16 cellular contexts compared by ENCODE assay signal in the genomic region with DNA sequence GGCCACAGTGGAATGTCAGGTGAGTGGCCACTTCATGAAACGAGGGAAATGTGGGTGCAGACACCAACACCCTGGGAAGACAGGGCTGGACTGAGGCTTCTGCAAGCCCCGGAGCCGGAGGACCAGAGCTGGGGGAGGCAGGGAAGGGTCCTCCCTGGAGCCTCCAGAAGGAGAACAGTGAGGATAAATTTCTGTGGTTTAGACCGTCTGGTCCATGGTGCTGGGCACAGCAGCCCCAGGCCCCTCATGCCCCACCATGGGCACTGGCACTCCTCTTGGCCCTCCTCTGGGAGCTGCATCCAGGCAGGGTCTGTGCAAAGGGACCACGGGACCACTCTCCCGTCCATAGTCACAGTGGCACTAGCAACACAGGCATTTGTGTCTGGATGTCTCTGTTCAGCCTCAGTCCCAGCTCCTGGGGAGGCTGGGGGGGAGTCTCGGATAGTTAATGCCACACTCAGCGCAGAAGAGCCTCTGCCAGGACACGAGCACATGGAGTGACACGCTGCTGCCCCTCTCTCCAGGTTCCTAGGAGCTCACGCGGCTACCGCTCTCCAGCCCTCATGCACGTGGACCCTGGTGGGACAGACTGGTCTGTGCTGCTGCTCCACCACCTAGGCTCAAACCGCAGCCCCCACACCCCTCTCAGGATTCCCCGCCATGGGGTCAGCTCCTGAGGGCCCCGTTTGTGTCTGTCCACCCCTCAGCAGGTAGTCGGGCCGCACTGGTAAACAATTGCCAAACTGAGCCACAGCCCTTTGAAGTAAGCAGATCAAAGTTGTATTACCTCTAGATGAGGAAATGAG.
"Had no signal": no experiment of that assay in that cellular context is flagged by ENCODE, and none has a peak within 500 bp of the region (broad histone marks: within the 10 kb centered on the region; RNA-seq: fewer than 3 reads in every experiment).

No MANE protein-coding gene starts in this region.

- H3K9me3 Mint-ChIP-seq: activated CD8-positive, alpha-beta T cell treated with anti-CD3 and anti-CD28 coated beads for 36 hours; activated naive CD8-positive, alpha-beta T cell treated with anti-CD3 and anti-CD28 coated beads for 36 hours; activated T-cell treated with anti-CD3 and anti-CD28 coated beads, Interleukin-2, amount 50 U/mL, for 72 hours; activated T-helper 2 cell treated with anti-CD3 and anti-CD28 coated beads, Interferon-gamma antibody, Interleukin-2, Interleukin-4, amounts not matched to agents 10 μg/mL and 5 μg/mL and 100 μg/mL, durations not matched to agents 14 hours and 24 hours and 36 hours had no signal

- H3K4me1 Mint-ChIP-seq: activated naive CD4-positive, alpha-beta T cell treated with anti-CD3 and anti-CD28 coated beads, Interleukin-2, amount 10 ng/mL, durations not matched to agents 7 days and 5 days had no signal

- ATAC-seq: activated CD4-positive, CD25-positive, alpha-beta regulatory T cell treated with anti-CD3 and anti-CD28 coated beads, Interleukin-2, amount 50 U/mL, for 24 hours; activated CD8-positive, alpha-beta T cell treated with anti-CD3 and anti-CD28 coated beads for 36 hours; activated T-cell treated with anti-CD3 and anti-CD28 coated beads, Interleukin-2, amount 50 U/mL, for 72 hours had no signal

- H3K27ac Mint-ChIP-seq: activated CD8-positive, alpha-beta T cell treated with anti-CD3 and anti-CD28 coated beads for 36 hours; activated naive CD4-positive, alpha-beta T cell treated with anti-CD3 and anti-CD28 coated beads, Interleukin-2, amount 10 ng/mL, durations not matched to agents 7 days and 5 days; activated naive CD8-positive, alpha-beta T cell treated with anti-CD3 and anti-CD28 coated beads for 36 hours; activated T-cell treated with anti-CD3 and anti-CD28 coated beads, Interleukin-2, amount 50 U/mL, for 72 hours; activated T-helper 2 cell treated with anti-CD3 and anti-CD28 coated beads, Interferon-gamma antibody, Interleukin-2, Interleukin-4, amounts not matched to agents 10 μg/mL and 5 μg/mL and 100 μg/mL, durations not matched to agents 14 hours and 24 hours and 36 hours had no signal

- H3K36me3 Mint-ChIP-seq: activated naive CD4-positive, alpha-beta T cell treated with anti-CD3 and anti-CD28 coated beads, Interleukin-2, amount 10 ng/mL, durations not matched to agents 7 days and 5 days; activated naive CD8-positive, alpha-beta T cell treated with anti-CD3 and anti-CD28 coated beads for 36 hours had no signal

- H3K27me3 Mint-ChIP-seq: activated CD8-positive, alpha-beta T cell treated with anti-CD3 and anti-CD28 coated beads for 36 hours; activated naive CD4-positive, alpha-beta T cell treated with anti-CD3 and anti-CD28 coated beads, Interleukin-2, amount 10 ng/mL, durations not matched to agents 7 days and 5 days had no signal

- DNase-seq: activated CD4-positive, alpha-beta T cell treated with anti-CD3 and anti-CD28 coated beads for 4 hours; activated CD8-positive, alpha-beta memory T cell treated with anti-CD3 and anti-CD28 coated beads, Interleukin-2, amount 50 U/mL, for 4 hours; activated CD8-positive, alpha-beta T cell treated with anti-CD3 and anti-CD28 coated beads for 36 hours; activated gamma-delta T cell treated with Interleukin-2 at 50 U/mL for 16 hours; activated naive CD4-positive, alpha-beta T cell treated with anti-CD3 and anti-CD28 coated beads, Interleukin-2, amount 10 ng/mL, durations not matched to agents 7 days and 5 days; activated naive CD8-positive, alpha-beta T cell treated with anti-CD3 and anti-CD28 coated beads for 36 hours; activated T-cell treated with anti-CD3 and anti-CD28 coated beads, Interleukin-2, amount 50 U/mL, for 72 hours; IMR-90; KG1; NCI-H2029; NCI-H526 treated with DMSO at 0.1 percent for 48 hours; NCI-H82; SIG-M5; T-helper 1 cell had no signal

- H3K4me3 Mint-ChIP-seq: activated CD8-positive, alpha-beta T cell treated with anti-CD3 and anti-CD28 coated beads for 36 hours; activated naive CD4-positive, alpha-beta T cell treated with anti-CD3 and anti-CD28 coated beads, Interleukin-2, amount 10 ng/mL, durations not matched to agents 7 days and 5 days; activated naive CD8-positive, alpha-beta T cell treated with anti-CD3 and anti-CD28 coated beads for 36 hours; activated T-cell treated with anti-CD3 and anti-CD28 coated beads, Interleukin-2, amount 50 U/mL, for 72 hours had no signal
